ENCODE assay signal across 11 cellular contexts in genomic region chr5:126947146-126948010, GRCh38.
DNase-seq lines count a peak whose midpoint lies in the region; ATAC-seq, FAIRE-seq and TF ChIP-seq lines count a peak whose summit lies in the region.
"Had no signal": no experiment of that assay in that cellular context is flagged by ENCODE, and none has a peak within 500 bp of the region (broad histone marks: within the 10 kb centered on the region; RNA-seq: fewer than 3 reads in every experiment).

No MANE protein-coding gene starts in this region.

- CTCF ChIA-PET in GM10248 (lab: Yijun Ruan, JAX) = no interaction called here

- DNase-seq in GM10248 (ENCODE audit: extremely low spot score) = peak; percentile 48
- DNase-seq in NCI-H345 (lab: John Stamatoyannopoulos, UW) = no peak
- no peak for DNase-seq in cerebellum (ENCODE audit: low spot score)
- DNase-seq in HT-29 (ENCODE audit: low spot score) = no peak
- no peak for DNase-seq in D721Med (ENCODE audit: insufficient read length, low spot score)
- DNase-seq: activated CD4-positive, alpha-beta T cell treated with anti-CD3 and anti-CD28 coated beads, Interleukin-2, amount 50 U/mL, for 1 hour; naive thymus-derived CD8-positive, alpha-beta T cell had no signal

- POLR2A ChIA-PET in GM10248 (lab: Yijun Ruan, JAX) = no interaction called here

- peak; percentile 90 for ATAC-seq in GM18907 (IDR thresholded peaks at IDR 0.05; ENCODE audit: unreplicated experiment)
- ATAC-seq in HG02642 (IDR thresholded peaks at IDR 0.05; ENCODE audit: poor library complexity, unreplicated experiment) = peak; percentile 82
- peak; percentile 50 for ATAC-seq in HG03575 (IDR thresholded peaks at IDR 0.05; ENCODE audit: extremely low read depth, insufficient number of reproducible peaks, low FRiP score, unreplicated experiment)
- ATAC-seq: gastroesophageal sphincter had no signal

- TF ChIP-seq CTCF in GM10248 (IDR thresholded peaks at IDR 0.05; ENCODE audit: control extremely low read depth, extremely low read depth, low read depth, missing control alignments) = no peak
- no peak for TF ChIP-seq CTCF in D721Med (IDR thresholded peaks at IDR 0.05; ENCODE audit: insufficient read depth, missing control alignments)

- FAIRE-seq in D721Med (lab: Jason Lieb, UNC) = no peak
